ENCODE assay signal across 20 cellular contexts in the genomic region with DNA sequence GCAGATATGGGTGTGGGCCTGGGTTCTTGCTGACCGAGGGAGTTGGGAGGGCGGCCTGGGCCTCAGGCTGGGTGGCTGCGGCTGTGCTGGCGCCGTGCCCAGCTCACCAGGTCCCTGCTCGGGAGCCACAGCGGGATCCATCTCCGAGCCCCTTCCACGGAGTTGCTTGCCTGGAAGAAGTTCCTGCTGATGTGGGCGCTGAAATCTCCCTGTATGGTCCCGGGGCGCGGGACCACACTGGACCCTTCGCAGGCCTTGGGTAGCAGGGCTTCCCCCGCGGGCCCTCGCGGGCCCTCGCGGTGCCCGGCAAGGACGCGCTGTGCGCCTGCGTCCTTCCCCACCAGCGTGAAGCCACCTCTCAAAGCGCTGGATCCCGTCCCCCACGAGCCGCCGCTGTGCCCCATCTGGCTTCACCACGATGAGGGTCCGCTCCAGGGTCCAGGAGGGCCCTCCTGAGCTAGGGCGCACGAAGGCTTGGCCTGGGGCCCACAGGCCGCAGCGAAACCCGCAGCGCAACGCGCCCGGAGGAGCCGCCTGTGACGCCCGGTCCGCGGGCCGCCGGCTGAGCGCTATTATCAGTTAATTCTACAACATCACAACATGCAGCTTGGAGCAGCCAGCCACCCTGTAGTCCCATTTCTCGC. TPM values are rescaled to one million over a fixed set of nuclear protein-coding genes. Genes with fewer than 3 reads are reported as not detected.
DNase-seq lines count a peak whose midpoint lies in the region; ATAC-seq and TF ChIP-seq lines count a peak whose summit lies in the region.
"Had no signal": no experiment of that assay in that cellular context is flagged by ENCODE, and none has a peak within 500 bp of the region (broad histone marks: within the 10 kb centered on the region; RNA-seq: fewer than 3 reads in every experiment).

No MANE protein-coding gene starts in this region.

- H3K36me3 ChIP-seq in mammary epithelial cell (ENCODE audit: insufficient read depth, low read length): no peaks in the 10 kb centered on the region
- no peaks in the 10 kb centered on the region for H3K36me3 ChIP-seq in suprapubic skin
- H3K36me3 ChIP-seq: adrenal gland had no signal

- H3K4me3 ChIP-seq in mammary epithelial cell (replicated peaks in 1 of 3; ENCODE audit: insufficient read depth in 1 of 3, low read depth in 2 of 3, low read length in 3 of 3) (no peak overlapping the region), right cardiac atrium (ENCODE audit: low read length) (peak overlapping the region; percentile 27), suprapubic skin (peak overlapping the region; percentile 29)
- H3K4me3 ChIP-seq: adrenal gland had no signal

- H2BK5ac ChIP-seq in H9 (ENCODE audit: insufficient read length, low read length): no peak overlapping the region

- H3K23ac ChIP-seq in H9 (ENCODE audit: insufficient read length, low read depth, low read length): no peak overlapping the region

- H3K18ac ChIP-seq in H9 (ENCODE audit: insufficient read length, low read depth, low read length): no peak overlapping the region

- TF ChIP-seq EP300 in suprapubic skin (IDR thresholded peaks at IDR 0.05): no peak

- no peak overlapping the region for H4K5ac ChIP-seq in H9 (ENCODE audit: insufficient read length, low read depth, low read length)

- H3K4me1 Mint-ChIP-seq in H9: no peaks in the 10 kb centered on the region
- no peaks in the 10 kb centered on the region for H3K4me1 Mint-ChIP-seq in glutamatergic neuron (ENCODE audit: low read depth, unreplicated experiment)

- in situ Hi-C loops in mammary epithelial cell (cut with MboI; ENCODE audit: low sequenced_read_pairs in 2 of 2): no loop called here

- ATAC-seq in right cardiac atrium: peak; percentile 45 to 67
- ATAC-seq: activated CD4-positive, alpha-beta T cell treated with anti-CD3 and anti-CD28 coated beads for 36 hours; activated CD8-positive, alpha-beta memory T cell treated with anti-CD3 and anti-CD28 coated beads, Interleukin-2, amount 10 ng/mL, durations not matched to agents 7 days and 5 days; left colon; Panc1 had no signal

- H2BK120ac ChIP-seq in H9 (ENCODE audit: low read depth, low read length, poor library complexity, severe bottlenecking): no peak overlapping the region

- no peaks in the 10 kb centered on the region for H3K79me1 ChIP-seq in H9 (ENCODE audit: insufficient read depth, low read depth, low read length, poor library complexity, severe bottlenecking)

- no peaks in the 10 kb centered on the region for H3K27me3 ChIP-seq in H9 (ENCODE audit: insufficient read depth, low read length)
- H3K27me3 ChIP-seq in mammary epithelial cell (ENCODE audit: insufficient read depth, low read length): no peaks in the 10 kb centered on the region
- no peaks in the 10 kb centered on the region for H3K27me3 ChIP-seq in right cardiac atrium (ENCODE audit: control insufficient read depth, insufficient read depth)
- H3K27me3 ChIP-seq in suprapubic skin: no peaks in the 10 kb centered on the region
- H3K27me3 ChIP-seq: adrenal gland had no signal

- no peak overlapping the region for H2BK12ac ChIP-seq in H9 (ENCODE audit: insufficient read length, low read depth, low read length)

- H3K27ac ChIP-seq in H9 (ENCODE audit: insufficient read length, low read depth, low read length) (no peak overlapping the region), mammary epithelial cell (ENCODE audit: insufficient read depth, low read depth, low read length) (no peak overlapping the region), right cardiac atrium (ENCODE audit: low read length) (no peak overlapping the region), suprapubic skin (no peak overlapping the region)
- H3K27ac ChIP-seq: adrenal gland, C4-2B had no signal

- no CpG with 5 or more reads among the region's 51 CpGs for WGBS in H9 (ENCODE audit: extremely low coverage, insufficient read length, low lambda C conversion rate)
- 77% methylated on average over 15 of the region's 51 CpGs for WGBS in mammary epithelial cell (ENCODE audit: low coverage, missing lambda C conversion rate)
- WGBS in right cardiac atrium: 31% methylated on average over 51 of the region's 51 CpGs
- 63% methylated on average over 11 of the region's 51 CpGs for WGBS in suprapubic skin

- H2BK20ac ChIP-seq in H9 (ENCODE audit: low read depth, low read length, poor library complexity, severe bottlenecking): no peak overlapping the region

- no peak for TF ChIP-seq POLR2A in suprapubic skin (IDR thresholded peaks at IDR 0.05)

- dilution Hi-C loops in mammary epithelial cell (cut with HindIII; ENCODE audit: low sequenced_read_pairs): no loop called here

- CTCF ChIA-PET in mammary epithelial cell (lab: Charles Lee; ENCODE audit: low non-redundant PET): no interaction called here

- no peak overlapping the region for H3K4me3 Mint-ChIP-seq in H9
- H3K4me3 Mint-ChIP-seq in glutamatergic neuron (ENCODE audit: unreplicated experiment): no peak overlapping the region
- H3K4me3 Mint-ChIP-seq: activated CD4-positive, alpha-beta T cell treated with anti-CD3 and anti-CD28 coated beads for 36 hours; activated CD8-positive, alpha-beta memory T cell treated with anti-CD3 and anti-CD28 coated beads, Interleukin-2, amount 10 ng/mL, durations not matched to agents 7 days and 5 days had no signal

- BruUV-seq in mammary epithelial cell (replicated peaks; lab: Mats Ljungman, UMichigan): no TSS peak

- no peak overlapping the region for H4K91ac ChIP-seq in H9 (ENCODE audit: insufficient read length, low read depth, low read length)

- H4K8ac ChIP-seq in H9 (replicated peaks; ENCODE audit: insufficient read length, low read depth, low read length): no peak overlapping the region

- no peak overlapping the region for H2BK15ac ChIP-seq in H9 (ENCODE audit: low read depth, low read length)

- H3K79me2 ChIP-seq in H9 (ENCODE audit: insufficient read depth, low read length): no peaks in the 10 kb centered on the region
- no peaks in the 10 kb centered on the region for H3K79me2 ChIP-seq in mammary epithelial cell (ENCODE audit: insufficient read depth, low read length)

- no peak overlapping the region for H3K56ac ChIP-seq in H9 (ENCODE audit: insufficient read length, low read depth, low read length)

- H3K27ac Mint-ChIP-seq in H9: peak overlapping the region in 1 of 3 experiments; percentile 40; a peak in 2 of 7 replicates
- H3K27ac Mint-ChIP-seq in glutamatergic neuron (ENCODE audit: unreplicated experiment): no peak overlapping the region
- H3K27ac Mint-ChIP-seq: activated CD4-positive, alpha-beta T cell treated with anti-CD3 and anti-CD28 coated beads for 36 hours; activated CD8-positive, alpha-beta memory T cell treated with anti-CD3 and anti-CD28 coated beads, Interleukin-2, amount 10 ng/mL, durations not matched to agents 7 days and 5 days had no signal

- H2AFZ ChIP-seq in H9 (ENCODE audit: low read length) (no peak overlapping the region), mammary epithelial cell (ENCODE audit: low read depth, low read length) (peak overlapping the region; percentile 78)

- peaks cover 3% of the 10 kb centered on the region in 2 experiments; a peak in 4 of 5 replicates for H3K9me3 Mint-ChIP-seq in H9
- H3K9me3 Mint-ChIP-seq in glutamatergic neuron (ENCODE audit: unreplicated experiment): no peaks in the 10 kb centered on the region

- H3K9ac ChIP-seq in H9 (ENCODE audit: extremely low read depth, insufficient read length, low read length): no peak overlapping the region
- no peak overlapping the region for H3K9ac ChIP-seq in mammary epithelial cell (ENCODE audit: insufficient read depth, low read length)

- H3K4me2 ChIP-seq in H9 (ENCODE audit: insufficient read depth, insufficient read length, low read length) (no peak overlapping the region), mammary epithelial cell (ENCODE audit: insufficient read depth, low read depth, low read length) (peak overlapping the region; percentile 64)

- peaks cover 3 to 4% (median 3%) of the 10 kb centered on the region in 3 experiments; a peak in 5 of 7 replicates for H3K36me3 Mint-ChIP-seq in H9 (ENCODE audit: insufficient read depth in 1 of 3, low read depth in 3 of 3)
- H3K36me3 Mint-ChIP-seq in glutamatergic neuron (ENCODE audit: unreplicated experiment): no peaks in the 10 kb centered on the region
- H3K36me3 Mint-ChIP-seq: activated CD8-positive, alpha-beta memory T cell treated with anti-CD3 and anti-CD28 coated beads, Interleukin-2, amount 10 ng/mL, durations not matched to agents 7 days and 5 days had no signal

- H4K20me1 ChIP-seq in H9 (ENCODE audit: control insufficient read depth, insufficient read depth, insufficient read length) (no peaks in the 10 kb centered on the region), mammary epithelial cell (ENCODE audit: insufficient read depth, low read length) (no peaks in the 10 kb centered on the region)

- no peaks in the 10 kb centered on the region for H3K23me2 ChIP-seq in H9 (ENCODE audit: insufficient read length, low read depth, low read length, poor library complexity, severe bottlenecking)

- H3K9me3 ChIP-seq in H9 (ENCODE audit: control insufficient read depth, low read depth, low read length) (no peaks in the 10 kb centered on the region), mammary epithelial cell (replicated peaks; ENCODE audit: insufficient read depth, low read length) (no peaks in the 10 kb centered on the region), right cardiac atrium (ENCODE audit: control insufficient read depth, low read length) (no peaks in the 10 kb centered on the region), suprapubic skin (no peaks in the 10 kb centered on the region)
- H3K9me3 ChIP-seq: adrenal gland had no signal

- H3K27me3 Mint-ChIP-seq in H9 (ENCODE audit: low read depth) (no peaks in the 10 kb centered on the region), glutamatergic neuron (ENCODE audit: unreplicated experiment) (no peaks in the 10 kb centered on the region)

- peak; percentile 54 for DNase-seq in H9
- DNase-seq in mammary epithelial cell: no peak
- peak; percentile 20 to 57 (median 53) for DNase-seq in right cardiac atrium
- no peak for DNase-seq in suprapubic skin (ENCODE audit: low spot score in 2 of 2)
- DNase-seq in stimulated activated CD4-positive, alpha-beta T cell treated with anti-CD3 and anti-CD28 coated beads, Interleukin-2, amount 100 ng/mL, for 24 hours: no peak
- DNase-seq in cerebellum (ENCODE audit: low spot score): no peak
- DNase-seq in glutamatergic neuron: no peak
- DNase-seq: activated CD4-positive, alpha-beta T cell treated with anti-CD3 and anti-CD28 coated beads for 36 hours; activated CD8-positive, alpha-beta memory T cell treated with anti-CD3 and anti-CD28 coated beads, Interleukin-2, amount 10 ng/mL, durations not matched to agents 7 days and 5 days; adrenal gland; DMS79; foreskin melanocyte; left colon; NCI-H1436; occipital lobe; stimulated activated CD4-positive, alpha-beta T cell treated with anti-CD3 and anti-CD28 coated beads, Interleukin-4, amount 100 ng/mL, for 24 hours; substantia nigra had no signal

- intact Hi-C loops in mammary epithelial cell (cut with micrococcal nuclease) (no loop called here), right cardiac atrium (cut with DNase I) (no loop called here)

- H3K4me1 ChIP-seq in H9 (ENCODE audit: insufficient read depth, low read length) (no peaks in the 10 kb centered on the region), mammary epithelial cell (ENCODE audit: insufficient read depth, low read length) (no peaks in the 10 kb centered on the region), right cardiac atrium (ENCODE audit: control insufficient read depth, insufficient read depth, low read length) (no peaks in the 10 kb centered on the region), suprapubic skin (no peaks in the 10 kb centered on the region)
- H3K4me1 ChIP-seq: adrenal gland had no signal

- H3K4ac ChIP-seq in H9 (ENCODE audit: low read depth, low read length): no peak overlapping the region

- no peak overlapping the region for H3T11ph ChIP-seq in H9 (ENCODE audit: low read length)

- H3K14ac ChIP-seq in H9 (ENCODE audit: insufficient read depth, low read length): no peak overlapping the region

- no peak for TF ChIP-seq CTCF in H9 (conservative IDR thresholded peaks at IDR 0.05)
- no peak for TF ChIP-seq CTCF in mammary epithelial cell (conservative IDR thresholded peaks at IDR 0.05 in 1 of 2, IDR thresholded peaks at IDR 0.05 in 1 of 2; ENCODE audit: extremely low read depth in 1 of 2, insufficient read depth in 1 of 2, low read depth in 1 of 2, low read length in 2 of 2)
- TF ChIP-seq CTCF in suprapubic skin (IDR thresholded peaks at IDR 0.05): no peak
- no peak for TF ChIP-seq CTCF in glutamatergic neuron (IDR thresholded peaks at IDR 0.05; ENCODE audit: partially characterized antibody, unreplicated experiment)

- no peak overlapping the region for H2AK5ac ChIP-seq in H9 (ENCODE audit: insufficient read length, low read length)

RNA-seq across cellular contexts. Expression of a gene that starts 31.5 kb away (rescaled TPM):
- total RNA-seq in H9 (2021) (14.4 and 15.1 TPM in 2 replicates), mammary epithelial cell (1 to 10 TPM in 1 of 2 donors, under 1 TPM in 1; 0.89 to 1.3 TPM), right cardiac atrium (not detected), suprapubic skin (1 to 10 TPM in 1 of 4 donors, under 1 TPM in 1, not detected in 2; 0.89 to 5.3 TPM), cerebellum (not detected), glutamatergic neuron (ENCODE audit: unreplicated experiment) (not detected)
- polyA plus RNA-seq in mammary epithelial cell (0.44 TPM), right cardiac atrium (not detected)
- polyA minus RNA-seq in mammary epithelial cell: not detected
- total RNA-seq: adrenal gland, chondrocyte, occipital lobe had no signal
- polyA plus RNA-seq: adrenal gland had no signal

RNA-seq across cellular contexts. Expression of a gene that starts 37.0 kb away (rescaled TPM):
- total RNA-seq in H9 (2021) (52.7 and 52.9 TPM in 2 replicates), mammary epithelial cell (10 to 100 TPM; 35.2 to 36.2 TPM), right cardiac atrium (10 to 100 TPM; 16.3 to 17.7 (median 16.9) TPM), suprapubic skin (10 to 100 TPM; 27.3 to 61.4 (median 39.2) TPM), cerebellum (91.5 TPM), glutamatergic neuron (ENCODE audit: unreplicated experiment) (84.5 TPM)
- polyA plus RNA-seq in mammary epithelial cell (25.0 TPM), right cardiac atrium (11.8 TPM)
- 77.6 TPM for polyA minus RNA-seq in mammary epithelial cell

RNA-seq across cellular contexts. Expression of a gene that starts 43.9 kb away (rescaled TPM):
- total RNA-seq in H9 (2021): 106 and 112 TPM in 2 replicates
- 10 to 100 TPM; 48.2 to 69.6 TPM for total RNA-seq in mammary epithelial cell
- 37.3 TPM for polyA plus RNA-seq in mammary epithelial cell
- polyA minus RNA-seq in mammary epithelial cell: 65.0 TPM
- total RNA-seq in right cardiac atrium: 100 to 1,000 TPM in 1 of 4 donors, 10 to 100 TPM in 3; 82.9 to 128 (median 99.0) TPM
- polyA plus RNA-seq in right cardiac atrium: 53.1 TPM
- 10 to 100 TPM; 58.1 to 95.8 (median 79.5) TPM for total RNA-seq in suprapubic skin
- 74.8 TPM for total RNA-seq in cerebellum
- 138 TPM for total RNA-seq in glutamatergic neuron (ENCODE audit: unreplicated experiment)

Comparison
In these comparisons a context has a peak if more than half of its experiments do, and no peak if none do; other contexts are left out.
1. DNase-seq: peak in H9 (single experiment) and right cardiac atrium (3 of 3); none in mammary epithelial cell (single experiment), suprapubic skin (0 of 2), stimulated activated CD4-positive, alpha-beta T cell treated with anti-CD3 and anti-CD28 coated beads, Interleukin-2, amount 100 ng/mL, for 24 hours (0 of 2), cerebellum (single experiment) and glutamatergic neuron (single experiment).
2. H3K4me3 ChIP-seq: peak in right cardiac atrium (single experiment) and suprapubic skin (single experiment); none in mammary epithelial cell (0 of 3).